In the genomic region with DNA sequence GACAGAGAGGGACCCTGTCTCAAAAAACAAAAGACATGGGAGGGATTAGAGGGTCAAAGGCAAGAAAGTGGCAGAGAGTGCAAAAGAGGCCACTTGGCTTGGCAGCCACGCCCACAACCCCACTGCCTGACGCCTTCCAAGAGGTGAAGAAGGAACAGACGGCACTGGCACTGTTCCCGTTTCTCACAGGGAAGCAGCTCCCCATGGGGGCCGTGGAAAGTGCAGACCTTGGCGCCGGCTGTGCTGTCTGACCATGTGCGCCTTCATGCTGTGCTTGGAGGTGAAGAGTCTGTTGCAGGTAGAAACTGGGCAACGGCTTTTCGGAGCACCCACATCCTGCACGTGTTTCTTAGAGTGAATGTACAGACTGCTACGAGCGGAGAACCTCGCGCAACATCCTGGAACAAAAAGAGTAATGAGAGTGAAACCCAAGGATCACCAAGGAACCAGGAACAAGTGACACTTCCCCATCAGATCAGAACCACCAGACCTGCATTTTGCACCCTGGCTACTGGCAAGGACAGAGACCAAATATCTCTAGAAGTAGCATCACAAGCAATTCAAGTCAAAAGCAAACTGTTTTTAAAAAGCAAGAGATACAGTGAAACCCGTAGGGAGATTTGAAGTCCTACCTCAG, we compare ENCODE assay signal across 16 cellular contexts. TPM values are rescaled to one million over a fixed set of nuclear protein-coding genes. Genes with fewer than 3 reads are reported as not detected.
DNase-seq lines count a peak whose midpoint lies in the region; FAIRE-seq and TF ChIP-seq lines count a peak whose summit lies in the region.
"Had no signal": no experiment of that assay in that cellular context is flagged by ENCODE, and none has a peak within 500 bp of the region (broad histone marks: within the 10 kb centered on the region; RNA-seq: fewer than 3 reads in every experiment).

No MANE protein-coding gene starts in this region.

- intact Hi-C loops in activated CD4-positive, alpha-beta memory T cell treated with anti-CD3 and anti-CD28 coated beads for 36 hours (cut with micrococcal nuclease) = no loop called here
- intact Hi-C loops in sigmoid colon (cut with DNase I) = no loop called here

- 95% methylated on average over 16 of the region's 16 CpGs for WGBS in hepatocyte (ENCODE audit: low lambda C conversion rate, missing lambda C conversion rate)
- 85 to 86% methylated on average over 16 of the region's 16 CpGs for WGBS in sigmoid colon, 2 donors

- H3K79me2 ChIP-seq in hepatocyte = peaks cover 60% of the 10 kb centered on the region

- no peak for TF ChIP-seq CTCF in hepatocyte (IDR thresholded peaks at IDR 0.05; ENCODE audit: poor library complexity)
- TF ChIP-seq CTCF in sigmoid colon (IDR thresholded peaks at IDR 0.05) = no peak

- H3K9me3 ChIP-seq in hepatocyte (ENCODE audit: low read depth) (no peaks in the 10 kb centered on the region), sigmoid colon (no peaks in the 10 kb centered on the region)
- H3K9me3 ChIP-seq: A549 had no signal

- H3K4me3 ChIP-seq in hepatocyte (no peak overlapping the region), sigmoid colon (no peak overlapping the region)
- H3K4me3 ChIP-seq: A549 had no signal

- H3K36me3 ChIP-seq in hepatocyte (replicated peaks; ENCODE audit: insufficient read depth, low read depth) (no peaks in the 10 kb centered on the region), sigmoid colon (peaks cover 43 to 100% (median 84%) of the 10 kb centered on the region in 4 donors)

- FAIRE-seq in HTR-8/SVneo (lab: Jason Lieb, UNC) = no peak
- FAIRE-seq: A549, small intestine had no signal

- no peak for TF ChIP-seq EP300 in sigmoid colon (IDR thresholded peaks at IDR 0.05)

- no peak for DNase-seq in activated CD4-positive, alpha-beta memory T cell treated with anti-CD3 and anti-CD28 coated beads, Interleukin-2, amount 10 ng/mL, durations not matched to agents 7 days and 5 days
- no peak for DNase-seq in activated CD4-positive, alpha-beta memory T cell treated with anti-CD3 and anti-CD28 coated beads for 36 hours
- DNase-seq in NCI-H2171 treated with DMSO at 0.1 percent for 48 hours (lab: John Stamatoyannopoulos, UW) (peak; percentile 96), hepatocyte (ENCODE audit: low spot score) (no peak), sigmoid colon (peak; percentile 66), NCI-H82 treated with DMSO at 0.1 percent for 48 hours (lab: John Stamatoyannopoulos, UW; ENCODE audit: unreplicated experiment) (no peak), HTR-8/SVneo (ENCODE audit: insufficient read length, low spot score) (no peak)
- DNase-seq in central memory CD4-positive, alpha-beta T cell = no peak
- DNase-seq: activated B cell treated with CpG ODN at 0.5 μM for 24 hours, H7, Karpas-422, NCI-H2081, small intestine, SW 1271 had no signal

- H3K4me1 ChIP-seq in hepatocyte (ENCODE audit: insufficient read depth) = peaks cover under 1% of the 10 kb centered on the region
- H3K4me1 ChIP-seq in sigmoid colon = peaks cover 0 to 37% (median 14%) of the 10 kb centered on the region in 4 donors
- H3K4me1 ChIP-seq: A549 had no signal

- H3K27me3 ChIP-seq in hepatocyte (no peaks in the 10 kb centered on the region), sigmoid colon (no peaks in the 10 kb centered on the region)

- H3K4me3 Mint-ChIP-seq in activated CD4-positive, alpha-beta memory T cell treated with anti-CD3 and anti-CD28 coated beads, Interleukin-2, amount 10 ng/mL, durations not matched to agents 7 days and 5 days = no peak overlapping the region
- H3K4me3 Mint-ChIP-seq in activated CD4-positive, alpha-beta memory T cell treated with anti-CD3 and anti-CD28 coated beads for 36 hours = no peak overlapping the region
- H3K4me3 Mint-ChIP-seq: activated B cell treated with CpG ODN at 0.5 μM for 24 hours had no signal

- H4K20me1 ChIP-seq in hepatocyte (ENCODE audit: insufficient read depth, poor library complexity, severe bottlenecking) = peaks cover 52% of the 10 kb centered on the region

- H2AFZ ChIP-seq in hepatocyte = no peak overlapping the region

- H3K27ac ChIP-seq in hepatocyte (peak overlapping the region; percentile 34), sigmoid colon (no peak overlapping the region)
- H3K27ac ChIP-seq: A549 had no signal

- H3K9me2 ChIP-seq in hepatocyte (replicated peaks; ENCODE audit: insufficient read depth) = no peaks in the 10 kb centered on the region

- H3K27ac Mint-ChIP-seq in activated CD4-positive, alpha-beta memory T cell treated with anti-CD3 and anti-CD28 coated beads, Interleukin-2, amount 10 ng/mL, durations not matched to agents 7 days and 5 days = peak overlapping the region; percentile 18
- no peak overlapping the region for H3K27ac Mint-ChIP-seq in activated CD4-positive, alpha-beta memory T cell treated with anti-CD3 and anti-CD28 coated beads for 36 hours
- H3K27ac Mint-ChIP-seq: activated B cell treated with CpG ODN at 0.5 μM for 24 hours had no signal

- peaks cover 68% of the 10 kb centered on the region for H3K36me3 Mint-ChIP-seq in activated CD4-positive, alpha-beta memory T cell treated with anti-CD3 and anti-CD28 coated beads, Interleukin-2, amount 10 ng/mL, durations not matched to agents 7 days and 5 days (ENCODE audit: low read depth)
- peaks cover 66% of the 10 kb centered on the region for H3K36me3 Mint-ChIP-seq in activated CD4-positive, alpha-beta memory T cell treated with anti-CD3 and anti-CD28 coated beads for 36 hours

- H3K27me3 Mint-ChIP-seq in activated CD4-positive, alpha-beta memory T cell treated with anti-CD3 and anti-CD28 coated beads, Interleukin-2, amount 10 ng/mL, durations not matched to agents 7 days and 5 days = no peaks in the 10 kb centered on the region
- no peaks in the 10 kb centered on the region for H3K27me3 Mint-ChIP-seq in activated CD4-positive, alpha-beta memory T cell treated with anti-CD3 and anti-CD28 coated beads for 36 hours
- H3K27me3 Mint-ChIP-seq: activated B cell treated with CpG ODN at 0.5 μM for 24 hours had no signal

- no peak overlapping the region for H3K4me2 ChIP-seq in hepatocyte
- H3K4me2 ChIP-seq: A549 had no signal

- CTCF ChIA-PET in activated CD4-positive, alpha-beta memory T cell treated with anti-CD3 and anti-CD28 coated beads, Interleukin-2, amount 10 ng/mL, durations not matched to agents 7 days and 5 days (lab: Charles Lee) = no interaction called here
- CTCF ChIA-PET in activated CD4-positive, alpha-beta memory T cell treated with anti-CD3 and anti-CD28 coated beads for 36 hours (lab: Charles Lee) = no interaction called here

- peaks cover 36% of the 10 kb centered on the region for H3K4me1 Mint-ChIP-seq in activated CD4-positive, alpha-beta memory T cell treated with anti-CD3 and anti-CD28 coated beads, Interleukin-2, amount 10 ng/mL, durations not matched to agents 7 days and 5 days
- H3K4me1 Mint-ChIP-seq in activated CD4-positive, alpha-beta memory T cell treated with anti-CD3 and anti-CD28 coated beads for 36 hours (ENCODE audit: low read depth) = peaks cover 27% of the 10 kb centered on the region

- no peaks in the 10 kb centered on the region for H3K9me3 Mint-ChIP-seq in activated CD4-positive, alpha-beta memory T cell treated with anti-CD3 and anti-CD28 coated beads, Interleukin-2, amount 10 ng/mL, durations not matched to agents 7 days and 5 days
- no peaks in the 10 kb centered on the region for H3K9me3 Mint-ChIP-seq in activated CD4-positive, alpha-beta memory T cell treated with anti-CD3 and anti-CD28 coated beads for 36 hours
- H3K9me3 Mint-ChIP-seq: activated B cell treated with CpG ODN at 0.5 μM for 24 hours had no signal

- POLR2A ChIA-PET in activated CD4-positive, alpha-beta memory T cell treated with anti-CD3 and anti-CD28 coated beads, Interleukin-2, amount 10 ng/mL, durations not matched to agents 7 days and 5 days (lab: Charles Lee) = interaction anchor here (1.3 to 1.6 kb wide), 2 partner anchors 9 to 10 kb away, joined by 4 read pairs; a partner anchor contains a TSS
- POLR2A ChIA-PET in activated CD4-positive, alpha-beta memory T cell treated with anti-CD3 and anti-CD28 coated beads for 36 hours (lab: Charles Lee) = no interaction called here

- no peak for TF ChIP-seq POLR2A in sigmoid colon (IDR thresholded peaks at IDR 0.05)

RNA-seq across cellular contexts. Expression of a gene that starts 9.6 kb away (rescaled TPM):
- total RNA-seq in activated CD4-positive, alpha-beta memory T cell treated with anti-CD3 and anti-CD28 coated beads, Interleukin-2, amount 10 ng/mL, durations not matched to agents 7 days and 5 days = 10 to 100 TPM; 23.8 to 23.9 TPM
- total RNA-seq in activated CD4-positive, alpha-beta memory T cell treated with anti-CD3 and anti-CD28 coated beads for 36 hours = 10 to 100 TPM; 18.2 to 19.1 TPM
- 21.0 and 25.0 TPM in 2 replicates for total RNA-seq in hepatocyte
- polyA plus RNA-seq in hepatocyte = 22.9 and 24.1 TPM in 2 replicates
- 10 to 100 TPM; 26.4 to 33.8 (median 28.9) TPM for total RNA-seq in sigmoid colon
- 10 to 100 TPM in 1 of 3 donors, 1 to 10 TPM in 2; 5.5 to 14.4 (median 6.0) TPM for polyA plus RNA-seq in sigmoid colon

RNA-seq across cellular contexts. Expression of a gene that starts 51.5 kb away (rescaled TPM):
- not detected for total RNA-seq in activated CD4-positive, alpha-beta memory T cell treated with anti-CD3 and anti-CD28 coated beads, Interleukin-2, amount 10 ng/mL, durations not matched to agents 7 days and 5 days
- total RNA-seq in activated CD4-positive, alpha-beta memory T cell treated with anti-CD3 and anti-CD28 coated beads for 36 hours = not detected
- total RNA-seq in hepatocyte = 2.2 and 4.2 TPM in 2 replicates
- polyA plus RNA-seq in hepatocyte = 1.5 and 2.3 TPM in 2 replicates
- not detected for total RNA-seq in sigmoid colon
- polyA plus RNA-seq in sigmoid colon = under 1 TPM in 1 of 3 donors, not detected in 2; 0.03 TPM
- total RNA-seq: activated B cell treated with CpG ODN at 0.5 μM for 24 hours, H7 had no signal
- polyA plus RNA-seq: A549, esophagus had no signal

RNA-seq across cellular contexts. Expression of a gene that starts 57.9 kb away (rescaled TPM):
- total RNA-seq in activated CD4-positive, alpha-beta memory T cell treated with anti-CD3 and anti-CD28 coated beads, Interleukin-2, amount 10 ng/mL, durations not matched to agents 7 days and 5 days = not detected
- not detected for total RNA-seq in activated CD4-positive, alpha-beta memory T cell treated with anti-CD3 and anti-CD28 coated beads for 36 hours
- total RNA-seq in hepatocyte (31.5 and 36.0 TPM in 2 replicates), sigmoid colon (under 1 TPM in 1 of 4 donors, not detected in 3; 0.66 TPM)
- polyA plus RNA-seq in hepatocyte (50.2 and 54.6 TPM in 2 replicates), sigmoid colon (under 1 TPM; 0.25 to 0.60 (median 0.46) TPM)
- total RNA-seq: activated B cell treated with CpG ODN at 0.5 μM for 24 hours had no signal

Comparison
In these comparisons a context has a peak if more than half of its experiments do, and no peak if none do; other contexts are left out.
1. DNase-seq: peak in NCI-H2171 treated with DMSO at 0.1 percent for 48 hours (single experiment) and sigmoid colon (single experiment); none in activated CD4-positive, alpha-beta memory T cell treated with anti-CD3 and anti-CD28 coated beads, Interleukin-2, amount 10 ng/mL, durations not matched to agents 7 days and 5 days (single experiment), activated CD4-positive, alpha-beta memory T cell treated with anti-CD3 and anti-CD28 coated beads for 36 hours (single experiment), hepatocyte (single experiment), NCI-H82 treated with DMSO at 0.1 percent for 48 hours (single experiment), HTR-8/SVneo (single experiment) and central memory CD4-positive, alpha-beta T cell (single experiment).
2. RNA of a gene that starts 57.9 kb away (total RNA-seq): 31.5 to 36.0 TPM in hepatocyte; not detected in activated CD4-positive, alpha-beta memory T cell treated with anti-CD3 and anti-CD28 coated beads, Interleukin-2, amount 10 ng/mL, durations not matched to agents 7 days and 5 days, not detected in activated CD4-positive, alpha-beta memory T cell treated with anti-CD3 and anti-CD28 coated beads for 36 hours and 0.66 TPM in sigmoid colon; every median in the first group is over 10 times any median in the second.